Comparison of ENCODE assay signal across 1 cellular context in the genomic region with DNA sequence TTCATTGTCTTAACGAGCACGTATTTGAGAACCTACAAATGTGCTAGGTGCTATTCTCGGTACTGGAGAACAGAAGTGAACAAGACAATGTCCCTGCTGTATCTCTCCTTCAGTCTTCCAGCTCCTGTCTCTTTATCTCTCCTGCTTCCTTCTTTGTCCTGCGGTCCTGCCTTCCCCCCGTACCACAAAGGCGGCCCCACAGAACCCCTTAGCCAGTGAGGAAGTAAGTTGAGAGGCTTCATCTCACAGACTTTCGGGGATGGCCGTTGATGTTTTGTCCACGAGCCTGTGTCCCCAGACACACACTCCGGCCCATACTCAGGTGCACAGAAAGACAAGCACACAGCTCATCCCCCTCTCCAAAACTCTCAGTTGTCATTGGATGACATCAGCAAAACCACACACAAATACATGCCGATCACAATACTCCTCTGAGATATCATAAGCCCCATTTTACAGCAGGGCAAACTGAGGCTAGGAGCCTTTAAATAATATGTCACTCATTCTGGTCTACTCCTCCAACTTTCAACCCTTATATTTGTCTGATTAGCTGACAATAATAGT.
A peak's percentile ranks its signal among the peaks of the same experiment; 100 is the strongest.
TF ChIP-seq lines count a peak whose summit lies in the region.

No MANE protein-coding gene starts in this region.

TF ChIP-seq in K562, 482 proteins besides CTCF, POLR2A, EP300 and RAD21 (continued from another document and continues in another):
- TF ChIP-seq, protein P1, sequence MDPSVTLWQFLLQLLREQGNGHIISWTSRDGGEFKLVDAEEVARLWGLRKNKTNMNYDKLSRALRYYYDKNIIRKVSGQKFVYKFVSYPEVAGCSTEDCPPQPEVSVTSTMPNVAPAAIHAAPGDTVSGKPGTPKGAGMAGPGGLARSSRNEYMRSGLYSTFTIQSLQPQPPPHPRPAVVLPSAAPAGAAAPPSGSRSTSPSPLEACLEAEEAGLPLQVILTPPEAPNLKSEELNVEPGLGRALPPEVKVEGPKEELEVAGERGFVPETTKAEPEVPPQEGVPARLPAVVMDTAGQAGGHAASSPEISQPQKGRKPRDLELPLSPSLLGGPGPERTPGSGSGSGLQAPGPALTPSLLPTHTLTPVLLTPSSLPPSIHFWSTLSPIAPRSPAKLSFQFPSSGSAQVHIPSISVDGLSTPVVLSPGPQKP (CRISPR knock-in tag; IDR thresholded peaks at IDR 0.05) = no peak
- TF ChIP-seq, protein P2, sequence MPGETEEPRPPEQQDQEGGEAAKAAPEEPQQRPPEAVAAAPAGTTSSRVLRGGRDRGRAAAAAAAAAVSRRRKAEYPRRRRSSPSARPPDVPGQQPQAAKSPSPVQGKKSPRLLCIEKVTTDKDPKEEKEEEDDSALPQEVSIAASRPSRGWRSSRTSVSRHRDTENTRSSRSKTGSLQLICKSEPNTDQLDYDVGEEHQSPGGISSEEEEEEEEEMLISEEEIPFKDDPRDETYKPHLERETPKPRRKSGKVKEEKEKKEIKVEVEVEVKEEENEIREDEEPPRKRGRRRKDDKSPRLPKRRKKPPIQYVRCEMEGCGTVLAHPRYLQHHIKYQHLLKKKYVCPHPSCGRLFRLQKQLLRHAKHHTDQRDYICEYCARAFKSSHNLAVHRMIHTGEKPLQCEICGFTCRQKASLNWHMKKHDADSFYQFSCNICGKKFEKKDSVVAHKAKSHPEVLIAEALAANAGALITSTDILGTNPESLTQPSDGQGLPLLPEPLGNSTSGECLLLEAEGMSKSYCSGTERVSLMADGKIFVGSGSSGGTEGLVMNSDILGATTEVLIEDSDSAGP (CRISPR knock-in tag; IDR thresholded peaks at IDR 0.05) = 0 out of 2 replicates have a peak, but pooled peaks have one; percentile 26
- no peak for TF ChIP-seq BRF1 (IDR thresholded peaks at IDR 0.05; ENCODE audit: borderline replicate concordance, extremely low read depth, insufficient read length)
- peak; percentile 43; the same call in 1 of the 2 replicates for TF ChIP-seq CC2D1A (IDR thresholded peaks at IDR 0.05)
- no peak for TF ChIP-seq CXXC5 (CRISPR knock-in tag; IDR thresholded peaks at IDR 0.05)
- TF ChIP-seq KLF6 (CRISPR knock-in tag; IDR thresholded peaks at IDR 0.05; ENCODE audit: borderline replicate concordance) = no peak
- no peak for TF ChIP-seq NR2C1 (IDR thresholded peaks at IDR 0.05)
- no peak for TF ChIP-seq NR2C1 (tag; IDR thresholded peaks at IDR 0.05)
- peak; percentile 56; the same call in 1 of the 2 replicates for TF ChIP-seq ZNF24 (IDR thresholded peaks at IDR 0.05)
- no peak for TF ChIP-seq CHAMP1 (IDR thresholded peaks at IDR 0.05)
- no peak for TF ChIP-seq CREBBP (IDR thresholded peaks at IDR 0.05; ENCODE audit: low read depth, low read length)
- TF ChIP-seq KAT8 (IDR thresholded peaks at IDR 0.05; ENCODE audit: low read depth) = no peak
- TF ChIP-seq BRD4 (IDR thresholded peaks at IDR 0.05) = no peak
- TF ChIP-seq MAFF (IDR thresholded peaks at IDR 0.05; ENCODE audit: low read length) = peak; percentile 22; the same call in 1 of the 2 replicates
- no peak for TF ChIP-seq PRDM10 (IDR thresholded peaks at IDR 0.05; ENCODE audit: partially characterized antibody)
- TF ChIP-seq, protein P3, sequence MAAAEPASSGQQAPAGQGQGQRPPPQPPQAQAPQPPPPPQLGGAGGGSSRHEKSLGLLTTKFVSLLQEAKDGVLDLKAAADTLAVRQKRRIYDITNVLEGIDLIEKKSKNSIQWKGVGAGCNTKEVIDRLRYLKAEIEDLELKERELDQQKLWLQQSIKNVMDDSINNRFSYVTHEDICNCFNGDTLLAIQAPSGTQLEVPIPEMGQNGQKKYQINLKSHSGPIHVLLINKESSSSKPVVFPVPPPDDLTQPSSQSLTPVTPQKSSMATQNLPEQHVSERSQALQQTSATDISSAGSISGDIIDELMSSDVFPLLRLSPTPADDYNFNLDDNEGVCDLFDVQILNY (CRISPR knock-in tag; IDR thresholded peaks at IDR 0.05) = no peak
- no peak for TF ChIP-seq JUNB (CRISPR knock-in tag; conservative IDR thresholded peaks at IDR 0.05)
- peak in 1 of 2 experiments; percentile 63; a peak in 2 of 4 replicates for TF ChIP-seq HDAC1 (IDR thresholded peaks at IDR 0.05)
- peak; percentile 38; the same call in 1 of the 2 replicates for TF ChIP-seq ZNF316 (IDR thresholded peaks at IDR 0.05)
- TF ChIP-seq SMAD2 (IDR thresholded peaks at IDR 0.05; ENCODE audit: low read depth, low read length) = no peak
- no peak for TF ChIP-seq KDM5B (IDR thresholded peaks at IDR 0.05; ENCODE audit: insufficient replicate concordance, low read depth, low read length)
- TF ChIP-seq GMEB1 (CRISPR knock-in tag; IDR thresholded peaks at IDR 0.05) = no peak
- TF ChIP-seq PHF8 (IDR thresholded peaks at IDR 0.05; ENCODE audit: borderline replicate concordance, low read length) = no peak
- TF ChIP-seq SPI1 (IDR thresholded peaks at IDR 0.05; ENCODE audit: borderline replicate concordance, low read depth, low read length) = 0 out of 2 replicates have a peak, but pooled peaks have one; percentile 15
- TF ChIP-seq, protein P4, sequence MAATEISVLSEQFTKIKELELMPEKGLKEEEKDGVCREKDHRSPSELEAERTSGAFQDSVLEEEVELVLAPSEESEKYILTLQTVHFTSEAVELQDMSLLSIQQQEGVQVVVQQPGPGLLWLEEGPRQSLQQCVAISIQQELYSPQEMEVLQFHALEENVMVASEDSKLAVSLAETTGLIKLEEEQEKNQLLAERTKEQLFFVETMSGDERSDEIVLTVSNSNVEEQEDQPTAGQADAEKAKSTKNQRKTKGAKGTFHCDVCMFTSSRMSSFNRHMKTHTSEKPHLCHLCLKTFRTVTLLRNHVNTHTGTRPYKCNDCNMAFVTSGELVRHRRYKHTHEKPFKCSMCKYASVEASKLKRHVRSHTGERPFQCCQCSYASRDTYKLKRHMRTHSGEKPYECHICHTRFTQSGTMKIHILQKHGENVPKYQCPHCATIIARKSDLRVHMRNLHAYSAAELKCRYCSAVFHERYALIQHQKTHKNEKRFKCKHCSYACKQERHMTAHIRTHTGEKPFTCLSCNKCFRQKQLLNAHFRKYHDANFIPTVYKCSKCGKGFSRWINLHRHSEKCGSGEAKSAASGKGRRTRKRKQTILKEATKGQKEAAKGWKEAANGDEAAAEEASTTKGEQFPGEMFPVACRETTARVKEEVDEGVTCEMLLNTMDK (IDR thresholded peaks at IDR 0.05; ENCODE audit: borderline replicate concordance, insufficient read depth, low read depth, low read length, poor library complexity, severe bottlenecking) = no peak
- peak; percentile 99 for TF ChIP-seq SMARCA5 (IDR thresholded peaks at IDR 0.05)
- peak; percentile 35; the same call in 1 of the 2 replicates for TF ChIP-seq FOXM1 (IDR thresholded peaks at IDR 0.05; ENCODE audit: low read depth)
- TF ChIP-seq FOXM1 (CRISPR knock-in tag; IDR thresholded peaks at IDR 0.05; ENCODE audit: low read depth) = no peak
